ENCODE assay signal across 8 cellular contexts in genomic region chr6:33787336-33787953, GRCh38. TPM values are rescaled to one million over a fixed set of nuclear protein-coding genes. Genes with fewer than 3 reads are reported as not detected.
DNase-seq lines count a peak whose midpoint lies in the region; ATAC-seq and TF ChIP-seq lines count a peak whose summit lies in the region.

No MANE protein-coding gene starts in this region.

- H3K9me3 ChIP-seq in adrenal gland (replicated peaks in 1 of 3) (no peaks in the 10 kb centered on the region), left lung (no peaks in the 10 kb centered on the region), upper lobe of left lung (no peaks in the 10 kb centered on the region)

- H3K36me3 ChIP-seq in adrenal gland (replicated peaks in 1 of 2) (peaks cover 0 to 27% of the 10 kb centered on the region in 2 donors), left lung (peaks cover 6 to 30% of the 10 kb centered on the region in 2 donors), upper lobe of left lung (peaks cover 12 to 40% (median 27%) of the 10 kb centered on the region in 4 donors)

- H3K27ac ChIP-seq in adrenal gland (peak overlapping the region; percentile 90 to 99 (median 96)), left lung (peak overlapping the region; percentile 97 to 99), upper lobe of left lung (peak overlapping the region; percentile 96 to 98 (median 98))

- H3K9me3 Mint-ChIP-seq in activated naive CD4-positive, alpha-beta T cell treated with anti-CD3 and anti-CD28 coated beads for 36 hours: no peaks in the 10 kb centered on the region

- ATAC-seq in left lung (peak; percentile 9), upper lobe of left lung (ENCODE audit: low FRiP score in 2 of 2) (no peak), GM18519 (IDR thresholded peaks at IDR 0.05; ENCODE audit: low FRiP score, unreplicated experiment) (no peak)

- peaks cover 45% of the 10 kb centered on the region for H3K4me1 Mint-ChIP-seq in activated naive CD4-positive, alpha-beta T cell treated with anti-CD3 and anti-CD28 coated beads for 36 hours (ENCODE audit: low read depth)

- H3K27ac Mint-ChIP-seq in activated naive CD4-positive, alpha-beta T cell treated with anti-CD3 and anti-CD28 coated beads for 36 hours: peak overlapping the region; percentile 92

- H3K4me3 Mint-ChIP-seq in activated naive CD4-positive, alpha-beta T cell treated with anti-CD3 and anti-CD28 coated beads for 36 hours: peak overlapping the region; percentile 88

- intact Hi-C loops in activated naive CD4-positive, alpha-beta T cell treated with anti-CD3 and anti-CD28 coated beads for 36 hours (cut with micrococcal nuclease): loop anchor here (5.0 to 10.0 kb wide), 2 partner anchors 125 to 907 kb away; partner anchors contain the start of gene ILRUN
- intact Hi-C loops in adrenal gland (cut with DNase I): no loop called here
- intact Hi-C loops in left lung (cut with DNase I): no loop called here

- H3K27me3 Mint-ChIP-seq in activated naive CD4-positive, alpha-beta T cell treated with anti-CD3 and anti-CD28 coated beads for 36 hours (ENCODE audit: low read depth): no peaks in the 10 kb centered on the region

- no peak for TF ChIP-seq EP300 in upper lobe of left lung (IDR thresholded peaks at IDR 0.05)

- CTCF ChIA-PET in activated naive CD4-positive, alpha-beta T cell treated with anti-CD3 and anti-CD28 coated beads for 36 hours (lab: Charles Lee): interaction anchor here (0.5 to 1.8 kb wide), 4 partner anchors 16 to 1016 kb away, joined by 3 to 7 read pairs (median 5); partner anchors contain the start of gene UQCC2

- H3K27me3 ChIP-seq in adrenal gland: no peaks in the 10 kb centered on the region
- no peaks in the 10 kb centered on the region for H3K27me3 ChIP-seq in left lung
- no peaks in the 10 kb centered on the region for H3K27me3 ChIP-seq in upper lobe of left lung

- TF ChIP-seq POLR2A in adrenal gland (IDR thresholded peaks at IDR 0.05) (peak in 1 of 2 donors; percentile 25), upper lobe of left lung (IDR thresholded peaks at IDR 0.05) (no peak)

- peak overlapping the region in 2 of 4 donors; percentile 67 to 80 for H3K4me3 ChIP-seq in adrenal gland
- peak overlapping the region; percentile 71 to 93 for H3K4me3 ChIP-seq in left lung
- H3K4me3 ChIP-seq in upper lobe of left lung: peak overlapping the region in 3 of 4 donors; percentile 83 to 98 (median 97)

- TF ChIP-seq CTCF in adrenal gland (IDR thresholded peaks at IDR 0.05): no peak
- no peak for TF ChIP-seq CTCF in left lung (IDR thresholded peaks at IDR 0.05)
- TF ChIP-seq CTCF in upper lobe of left lung (IDR thresholded peaks at IDR 0.05): no peak

- no peak for DNase-seq in activated naive CD4-positive, alpha-beta T cell treated with anti-CD3 and anti-CD28 coated beads for 36 hours
- DNase-seq in activated naive CD4-positive, alpha-beta T cell treated with anti-CD3 and anti-CD28 coated beads, Interleukin-2, amount 50 U/mL, for 16 hours: no peak
- DNase-seq in adrenal gland (peak in 5 of 7 donors; percentile 54 to 67 (median 67)), left lung (peak in 1 of 2 donors; percentile 2), upper lobe of left lung (no peak), RPMI8226 (no peak), GF-D8 (lab: John Stamatoyannopoulos, UW) (no peak)

- 27 to 34% (median 32%) methylated on average over 7 of the region's 7 CpGs for WGBS in adrenal gland, 4 donors
- 27 to 34% methylated on average over 7 of the region's 7 CpGs for WGBS in upper lobe of left lung, 2 donors

- H3K36me3 Mint-ChIP-seq in activated naive CD4-positive, alpha-beta T cell treated with anti-CD3 and anti-CD28 coated beads for 36 hours (ENCODE audit: low read depth): peaks cover 21% of the 10 kb centered on the region

- peaks cover 20 to 41% of the 10 kb centered on the region in 2 donors for H3K4me1 ChIP-seq in adrenal gland (replicated peaks in 1 of 2)
- H3K4me1 ChIP-seq in left lung: peaks cover 18 to 42% of the 10 kb centered on the region in 2 donors
- H3K4me1 ChIP-seq in upper lobe of left lung: peaks cover 33 to 45% (median 37%) of the 10 kb centered on the region in 4 donors

RNA-seq across cellular contexts. Expression of gene LEMD2, which starts 1.5 kb away (rescaled TPM):
- total RNA-seq in activated naive CD4-positive, alpha-beta T cell treated with anti-CD3 and anti-CD28 coated beads for 36 hours: 10 to 100 TPM; 64.0 to 66.3 TPM
- total RNA-seq in adrenal gland: 10 to 100 TPM; 44.6 to 76.6 (median 58.3) TPM
- 100 to 1,000 TPM in 2 of 3 donors, 10 to 100 TPM in 1; 32.4 to 121 (median 104) TPM for polyA plus RNA-seq in adrenal gland
- 10 to 100 TPM; 47.9 to 57.7 TPM for total RNA-seq in left lung
- 100 to 1,000 TPM in 2 of 6 donors, 10 to 100 TPM in 4; 51.1 to 118 (median 66.2) TPM for total RNA-seq in upper lobe of left lung

RNA-seq across cellular contexts. Expression of gene MLN, which starts 16.4 kb away (rescaled TPM):
- not detected for total RNA-seq in activated naive CD4-positive, alpha-beta T cell treated with anti-CD3 and anti-CD28 coated beads for 36 hours
- not detected for total RNA-seq in adrenal gland
- not detected for polyA plus RNA-seq in adrenal gland
- not detected for total RNA-seq in left lung
- not detected for total RNA-seq in upper lobe of left lung

RNA-seq across cellular contexts. Expression of gene IP6K3, which starts 40.7 kb away (rescaled TPM):
- not detected for total RNA-seq in activated naive CD4-positive, alpha-beta T cell treated with anti-CD3 and anti-CD28 coated beads for 36 hours
- 1 to 10 TPM in 3 of 8 donors, under 1 TPM in 2, not detected in 3; 0.22 to 1.6 (median 1.1) TPM for total RNA-seq in adrenal gland
- under 1 TPM; 0.32 to 0.71 (median 0.44) TPM for polyA plus RNA-seq in adrenal gland
- total RNA-seq in left lung: 1 to 10 TPM in 1 of 2 donors, under 1 TPM in 1; 0.87 to 3.4 TPM
- total RNA-seq in upper lobe of left lung: 10 to 100 TPM in 1 of 6 donors, 1 to 10 TPM in 5; 1.9 to 11.5 (median 4.9) TPM

Comparison
In these comparisons a context has a peak if more than half of its experiments do, and no peak if none do; other contexts are left out.
1. DNase-seq: peak in adrenal gland (5 of 7); none in activated naive CD4-positive, alpha-beta T cell treated with anti-CD3 and anti-CD28 coated beads for 36 hours (single experiment), activated naive CD4-positive, alpha-beta T cell treated with anti-CD3 and anti-CD28 coated beads, Interleukin-2, amount 50 U/mL, for 16 hours (single experiment), upper lobe of left lung (0 of 2), RPMI8226 (single experiment) and GF-D8 (single experiment).
2. Peak in every context shown above with its lines, with median percentiles within 50 percentile points of each other: H3K27ac ChIP-seq.